Comparison of ENCODE assay signal across 17 cellular contexts in genomic region chr2:49516427-49516826, GRCh38.
DNase-seq lines count a peak whose midpoint lies in the region; ATAC-seq and TF ChIP-seq lines count a peak whose summit lies in the region.
"Had no signal": no experiment of that assay in that cellular context is flagged by ENCODE, and none has a peak within 500 bp of the region (broad histone marks: within the 10 kb centered on the region; RNA-seq: fewer than 3 reads in every experiment).

No MANE protein-coding gene starts in this region.

- no peak overlapping the region for H3K4me3 ChIP-seq in neuronal stem cell (ENCODE audit: low read length in 2 of 2)
- H3K4me3 ChIP-seq: A549; BLaER1 treated with 17β-estradiol and CSF1 and Interleukin-3, amounts not matched to agents 10 nM and 100 nM had no signal

- no peaks in the 10 kb centered on the region for H3K79me1 ChIP-seq in neuronal stem cell (ENCODE audit: low read depth, low read length)

- peak; percentile 2 for DNase-seq in NCI-H748 (lab: John Stamatoyannopoulos, UW; ENCODE audit: unreplicated experiment)
- DNase-seq in NCI-H748 treated with DMSO at 0.1 percent for 48 hours (lab: John Stamatoyannopoulos, UW) = no peak
- DNase-seq in SK-N-DZ (ENCODE audit: low spot score) = peak; percentile 53
- DNase-seq in hepatic stellate cell (ENCODE audit: low spot score) = no peak
- no peak for DNase-seq in neuronal stem cell (ENCODE audit: low spot score)
- DNase-seq: AML-193; Caco-2; Calu3; CD4-positive, alpha-beta T cell; CD8-positive, alpha-beta T cell; DMS79 treated with DMSO at 0.1 percent for 48 hours; GF-D8 had no signal

- no peak overlapping the region for H3K18ac ChIP-seq in neuronal stem cell (ENCODE audit: low read length)

- H3K23ac ChIP-seq in neuronal stem cell (ENCODE audit: low read depth, low read length, poor library complexity) = no peak overlapping the region

- no peaks in the 10 kb centered on the region for H3K27me3 ChIP-seq in neuronal stem cell (ENCODE audit: control insufficient read depth in 3 of 3, insufficient read depth in 3 of 3, low read depth in 1 of 3, low read length in 3 of 3)
- H3K27me3 ChIP-seq: BLaER1 treated with 17β-estradiol and CSF1 and Interleukin-3, amounts not matched to agents 10 nM and 100 nM had no signal

- H3K4me1 ChIP-seq in neuronal stem cell (ENCODE audit: control insufficient read depth in 2 of 2, insufficient read depth in 1 of 2, low read depth in 1 of 2, low read length in 2 of 2) = no peaks in the 10 kb centered on the region
- H3K4me1 ChIP-seq: A549, Caco-2 had no signal

- no peak overlapping the region for H2BK120ac ChIP-seq in neuronal stem cell (ENCODE audit: low read depth, low read length)

- no peak overlapping the region for H2AK5ac ChIP-seq in neuronal stem cell (ENCODE audit: low read depth, low read length)

- no peak overlapping the region for H4K8ac ChIP-seq in neuronal stem cell (ENCODE audit: low read depth, low read length)

- no peak for ATAC-seq in SK-N-SH treated with all-trans-retinoic acid at 6 μM for 48 hours
- ATAC-seq: A549; CD8-positive, alpha-beta T cell had no signal

- no peak overlapping the region for H3K14ac ChIP-seq in neuronal stem cell (ENCODE audit: low read length)

- no peak overlapping the region for H2BK12ac ChIP-seq in neuronal stem cell (ENCODE audit: low read length)

- H3K36me3 ChIP-seq in neuronal stem cell (replicated peaks in 1 of 2; ENCODE audit: control insufficient read depth in 2 of 2, insufficient read depth in 2 of 2, low read length in 2 of 2) = no peaks in the 10 kb centered on the region
- H3K36me3 ChIP-seq: BLaER1 treated with 17β-estradiol and CSF1 and Interleukin-3, amounts not matched to agents 10 nM and 100 nM had no signal

- no peaks in the 10 kb centered on the region for H3K9me3 ChIP-seq in neuronal stem cell (replicated peaks in 1 of 2; ENCODE audit: control insufficient read depth in 2 of 2, insufficient read depth in 1 of 2, low read depth in 1 of 2, low read length in 2 of 2)
- H3K9me3 ChIP-seq: Caco-2 had no signal

- no peak overlapping the region for H2BK5ac ChIP-seq in neuronal stem cell (ENCODE audit: low read length)

- no peak overlapping the region for H4K91ac ChIP-seq in neuronal stem cell (ENCODE audit: low read depth, low read length, poor library complexity)

- H3K9ac ChIP-seq in neuronal stem cell (ENCODE audit: low read depth, low read length, poor library complexity) = no peak overlapping the region
- H3K9ac ChIP-seq: BLaER1 treated with 17β-estradiol and CSF1 and Interleukin-3, amounts not matched to agents 10 nM and 100 nM had no signal

- no peak overlapping the region for H2AFZ ChIP-seq in neuronal stem cell (ENCODE audit: low read length)

- H2BK15ac ChIP-seq in neuronal stem cell (ENCODE audit: low read length) = no peak overlapping the region

- H3K27ac ChIP-seq in neuronal stem cell (replicated peaks; ENCODE audit: low read length) = no peak overlapping the region
- H3K27ac ChIP-seq: 22Rv1; A549; BLaER1 treated with 17β-estradiol and CSF1 and Interleukin-3, amounts not matched to agents 10 nM and 100 nM; C4-2B had no signal

- WGBS in neuronal stem cell (ENCODE audit: extremely low coverage in 2 of 2, insufficient read length in 2 of 2, insufficient replicate concordance in 1 of 2), 2 donors = no CpG with 5 or more reads among the region's 1 CpG

- no peak overlapping the region for H3K4me2 ChIP-seq in neuronal stem cell (ENCODE audit: insufficient read depth, low read length, poor library complexity, severe bottlenecking)
- H3K4me2 ChIP-seq: A549; BLaER1 treated with 17β-estradiol and CSF1 and Interleukin-3, amounts not matched to agents 10 nM and 100 nM had no signal

- no peak overlapping the region for H3K4ac ChIP-seq in neuronal stem cell (ENCODE audit: low read length)

TF ChIP-seq in SK-N-SH treated with all-trans-retinoic acid at 6 μM for 48 hours, 23 proteins besides CTCF, POLR2A, EP300 and RAD21:
- no peak for TF ChIP-seq ZFP3 (CRISPR knock-in tag; IDR thresholded peaks at IDR 0.05)
- peak; percentile 53; the same call in 1 of the 2 replicates for TF ChIP-seq TCF4 (CRISPR knock-in tag; IDR thresholded peaks at IDR 0.05; ENCODE audit: borderline replicate concordance)
TF ChIP-seq in SK-N-SH treated with all-trans-retinoic acid at 6 μM for 48 hours: peak in this region for 1.

Comparison
In these comparisons a context has a peak if more than half of its experiments do, and no peak if none do; other contexts are left out.
1. DNase-seq: peak in NCI-H748 (single experiment) and SK-N-DZ (single experiment); none in NCI-H748 treated with DMSO at 0.1 percent for 48 hours (single experiment), hepatic stellate cell (single experiment) and neuronal stem cell (single experiment).